Comparison of ENCODE assay signal across 13 cellular contexts in genomic region chr19:29880498-29881081, GRCh38.
"Had no signal": no experiment of that assay in that cellular context is flagged by ENCODE, and none has a peak within 500 bp of the region (broad histone marks: within the 10 kb centered on the region; RNA-seq: fewer than 3 reads in every experiment).

No MANE protein-coding gene starts in this region.

- FAIRE-seq: islet of Langerhans had no signal

- H3K36me3 Mint-ChIP-seq: activated naive CD4-positive, alpha-beta T cell treated with anti-CD3 and anti-CD28 coated beads, Interleukin-2, amount 50 U/mL, for 72 hours; T-cell; WTC11 had no signal

- H3K4me3 Mint-ChIP-seq: activated CD4-positive, alpha-beta T cell treated with anti-CD3 and anti-CD28 coated beads, Interleukin-2, amount 10 ng/mL, durations not matched to agents 7 days and 5 days; T-cell; WTC11 had no signal

- DNase-seq: activated CD4-positive, alpha-beta T cell treated with anti-CD3 and anti-CD28 coated beads, Interleukin-2, amount 10 ng/mL, durations not matched to agents 7 days and 5 days; activated T-cell treated with anti-CD3 and anti-CD28 coated beads for 4 hours; foreskin keratinocyte; heart left ventricle; mesenchymal stem cell; T-cell; transverse colon had no signal

- H3K9me3 ChIP-seq: heart left ventricle, transverse colon had no signal

- H3K4me3 ChIP-seq: heart left ventricle, SK-N-MC, skin epidermis, transverse colon had no signal

- H3K9me3 Mint-ChIP-seq: activated CD4-positive, alpha-beta T cell treated with anti-CD3 and anti-CD28 coated beads, Interleukin-2, amount 10 ng/mL, durations not matched to agents 7 days and 5 days; activated naive CD4-positive, alpha-beta T cell treated with anti-CD3 and anti-CD28 coated beads, Interleukin-2, amount 50 U/mL, for 72 hours; activated T-helper 2 cell treated with anti-CD3 and anti-CD28 coated beads, Interferon-gamma antibody, Interleukin-2, Interleukin-4, amounts not matched to agents 10 μg/mL and 5 μg/mL and 100 μg/mL, durations not matched to agents 14 hours and 24 hours and 36 hours; T-cell had no signal

- H3K27me3 Mint-ChIP-seq: activated CD4-positive, alpha-beta T cell treated with anti-CD3 and anti-CD28 coated beads, Interleukin-2, amount 10 ng/mL, durations not matched to agents 7 days and 5 days had no signal

- H3K27ac Mint-ChIP-seq: activated CD4-positive, alpha-beta T cell treated with anti-CD3 and anti-CD28 coated beads, Interleukin-2, amount 10 ng/mL, durations not matched to agents 7 days and 5 days; activated naive CD4-positive, alpha-beta T cell treated with anti-CD3 and anti-CD28 coated beads, Interleukin-2, amount 50 U/mL, for 72 hours; activated T-helper 2 cell treated with anti-CD3 and anti-CD28 coated beads, Interferon-gamma antibody, Interleukin-2, Interleukin-4, amounts not matched to agents 10 μg/mL and 5 μg/mL and 100 μg/mL, durations not matched to agents 14 hours and 24 hours and 36 hours; T-cell; WTC11 had no signal

- H3K4me1 ChIP-seq: foreskin keratinocyte, transverse colon had no signal

- H3K27me3 ChIP-seq: foreskin keratinocyte, transverse colon had no signal

- H3K36me3 ChIP-seq: heart left ventricle, transverse colon had no signal

- ATAC-seq: activated naive CD4-positive, alpha-beta T cell treated with anti-CD3 and anti-CD28 coated beads, Interleukin-2, amount 50 U/mL, for 72 hours; foreskin keratinocyte; heart left ventricle; T-cell; WTC11 had no signal

- H3K27ac ChIP-seq: foreskin keratinocyte, heart left ventricle, SK-N-MC, skin epidermis, transverse colon had no signal
